In the genomic region with DNA sequence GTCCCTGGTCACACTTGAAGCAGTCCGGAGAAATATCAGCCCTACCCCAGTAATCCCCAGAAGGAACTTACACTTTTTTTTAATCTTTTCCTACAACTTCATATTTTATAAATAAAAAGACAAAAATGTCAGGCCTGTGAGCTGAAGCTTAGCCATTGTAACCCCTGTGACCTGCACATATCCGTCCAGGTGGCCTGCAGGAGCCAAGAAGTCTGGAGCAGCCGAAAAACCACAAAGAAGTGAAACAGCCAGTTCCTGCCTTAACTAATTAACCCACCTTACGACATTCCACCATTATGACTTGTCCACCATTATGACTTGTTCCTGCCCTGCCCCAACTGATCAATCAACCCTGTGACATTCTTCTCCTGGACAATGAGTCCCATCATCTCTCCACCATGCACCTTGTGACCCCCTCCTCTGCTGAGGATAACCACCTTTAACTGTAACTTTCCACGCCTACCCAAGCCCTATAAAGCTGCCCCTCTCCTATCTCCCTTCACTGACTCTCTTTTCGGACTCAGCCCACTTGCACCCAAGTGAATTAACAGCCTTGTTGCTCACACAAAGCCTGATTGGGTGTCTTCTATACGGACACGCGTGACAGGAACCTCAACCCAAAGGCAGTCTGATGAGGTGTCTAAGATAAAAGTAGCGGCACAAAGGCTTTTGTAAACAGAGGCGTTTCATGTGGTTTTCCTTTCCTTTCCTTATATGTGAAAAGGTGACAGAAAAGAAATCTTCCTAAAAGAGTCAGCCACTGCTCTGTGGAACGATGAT, we compare ENCODE assay signal across 8 cellular contexts. TPM values are rescaled to one million over a fixed set of nuclear protein-coding genes. Genes with fewer than 3 reads are reported as not detected.
A peak's percentile ranks its signal among the peaks of the same experiment; 100 is the strongest.
DNase-seq lines count a peak whose midpoint lies in the region; ATAC-seq and TF ChIP-seq lines count a peak whose summit lies in the region.
"Not testable (repeated sequence)": the region's sequence is repeated elsewhere in the genome, so short reads cannot be mapped to it uniquely, and the experiment has no call there.
"Had no signal": no experiment of that assay in that cellular context is flagged by ENCODE, and none has a peak within 500 bp of the region (broad histone marks: within the 10 kb centered on the region; RNA-seq: fewer than 3 reads in every experiment).

No MANE protein-coding gene starts in this region.

- H3K36me3 ChIP-seq in Panc1 (ENCODE audit: control insufficient read depth, insufficient read depth, low read length); mucosa of rectum (ENCODE audit: control insufficient read depth in 2 of 2, insufficient read depth in 2 of 2, low read length in 2 of 2): not testable (repeated sequence)

- intact Hi-C loops in Panc1 (cut with micrococcal nuclease; ENCODE audit: unreplicated experiment), result not testable (repeated sequence)

- POLR2A ChIA-PET in Panc1 (lab: Charles Lee), result not testable (repeated sequence)

- not testable (repeated sequence) for ATAC-seq in Panc1

- not testable (repeated sequence) for H3K27me3 ChIP-seq in Panc1 (ENCODE audit: control insufficient read depth, insufficient read depth, low read length); mucosa of rectum (ENCODE audit: control insufficient read depth in 2 of 2, insufficient read depth in 2 of 2, low read length in 2 of 2)

- not testable (repeated sequence) for DNase-seq in Panc1 (ENCODE audit: low read depth, low spot score); fibroblast of mammary gland (ENCODE audit: low read depth)
- DNase-seq in activated CD4-positive, alpha-beta T cell treated with anti-CD3 and anti-CD28 coated beads, Interleukin-2, amount 50 U/mL, for 48 hours, result peak; percentile 40 to 43
- peak; percentile 56 for DNase-seq in stimulated activated CD4-positive, alpha-beta T cell treated with anti-CD3 and anti-CD28 coated beads, Interleukin-4, amount 100 ng/mL, for 24 hours

- peak overlapping the region; percentile 100 for H3K9ac ChIP-seq in mucosa of rectum (ENCODE audit: low read depth in 1 of 2, low read length in 2 of 2)

- TF ChIP-seq CTCF in GM12875 (IDR thresholded peaks at IDR 0.05; ENCODE audit: borderline replicate concordance, insufficient read depth, low read depth, low read length); Panc1 (IDR thresholded peaks at IDR 0.05); fibroblast of mammary gland (conservative IDR thresholded peaks at IDR 0.05; ENCODE audit: control insufficient read depth, insufficient read depth, low read depth, low read length): not testable (repeated sequence)

- H3K27ac ChIP-seq in Panc1 (ENCODE audit: low read length) (peak overlapping the region; percentile 92), adipose tissue (ENCODE audit: low read depth, low read length) (peak overlapping the region; percentile 91), mucosa of rectum (ENCODE audit: low read depth in 2 of 2, low read length in 2 of 2) (peak overlapping the region; percentile 100)

- 34 to 40% (median 37%) methylated on average over 12 of the region's 12 CpGs for WGBS in adipose tissue, 3 donors

- H3K4me3 ChIP-seq in GM12875 (ENCODE audit: low read depth, low read length) (peak overlapping the region; percentile 71), Panc1 (ENCODE audit: low read depth in 2 of 2, low read length in 2 of 2) (peak overlapping the region; percentile 58 to 67), fibroblast of mammary gland (ENCODE audit: control insufficient read depth, low read depth, low read length) (peak overlapping the region; percentile 72), mucosa of rectum (ENCODE audit: low read length in 2 of 2) (peak overlapping the region; percentile 90)

- in situ Hi-C loops in Panc1 (cut with HindIII; ENCODE audit: low pct_unique_long_range_greater_than_20kb, low sequenced_read_pairs), result not testable (repeated sequence)

- H3K9me3 ChIP-seq in Panc1 (ENCODE audit: control insufficient read depth, insufficient read depth, low read depth, low read length); mucosa of rectum (ENCODE audit: control insufficient read depth in 2 of 2, low read length in 2 of 2): not testable (repeated sequence)

- CTCF ChIA-PET in Panc1 (lab: Charles Lee), result not testable (repeated sequence)

- not testable (repeated sequence) for H3K4me1 ChIP-seq in Panc1 (ENCODE audit: control insufficient read depth, insufficient read depth, low read length); mucosa of rectum (ENCODE audit: control insufficient read depth in 2 of 2, insufficient read depth in 2 of 2, low read length in 2 of 2)

- not testable (repeated sequence) for BruUV-seq in Panc1 (replicated peaks; lab: Mats Ljungman, UMichigan)

RNA-seq across cellular contexts. Expression of gene OR10H1, which starts 20.3 kb away (rescaled TPM):
- total RNA-seq in Panc1 (2021; ENCODE audit: unreplicated experiment), result not detected
- 0.05 TPM for polyA plus RNA-seq in Panc1 (2012; ENCODE audit: insufficient read length)
- not detected for polyA plus RNA-seq in adipose tissue

RNA-seq across cellular contexts. Expression of gene OR10H5, which starts 48.3 kb away (rescaled TPM):
- total RNA-seq in Panc1 (2021; ENCODE audit: unreplicated experiment), result not detected
- polyA plus RNA-seq in Panc1 (2012; ENCODE audit: insufficient read length), result not detected
- polyA plus RNA-seq in adipose tissue, result under 1 TPM in 1 of 3 donors, not detected in 2; 0.11 TPM
- total RNA-seq: posterior vena cava had no signal
